ENCODE assay signal across 22 cellular contexts in the genomic region with DNA sequence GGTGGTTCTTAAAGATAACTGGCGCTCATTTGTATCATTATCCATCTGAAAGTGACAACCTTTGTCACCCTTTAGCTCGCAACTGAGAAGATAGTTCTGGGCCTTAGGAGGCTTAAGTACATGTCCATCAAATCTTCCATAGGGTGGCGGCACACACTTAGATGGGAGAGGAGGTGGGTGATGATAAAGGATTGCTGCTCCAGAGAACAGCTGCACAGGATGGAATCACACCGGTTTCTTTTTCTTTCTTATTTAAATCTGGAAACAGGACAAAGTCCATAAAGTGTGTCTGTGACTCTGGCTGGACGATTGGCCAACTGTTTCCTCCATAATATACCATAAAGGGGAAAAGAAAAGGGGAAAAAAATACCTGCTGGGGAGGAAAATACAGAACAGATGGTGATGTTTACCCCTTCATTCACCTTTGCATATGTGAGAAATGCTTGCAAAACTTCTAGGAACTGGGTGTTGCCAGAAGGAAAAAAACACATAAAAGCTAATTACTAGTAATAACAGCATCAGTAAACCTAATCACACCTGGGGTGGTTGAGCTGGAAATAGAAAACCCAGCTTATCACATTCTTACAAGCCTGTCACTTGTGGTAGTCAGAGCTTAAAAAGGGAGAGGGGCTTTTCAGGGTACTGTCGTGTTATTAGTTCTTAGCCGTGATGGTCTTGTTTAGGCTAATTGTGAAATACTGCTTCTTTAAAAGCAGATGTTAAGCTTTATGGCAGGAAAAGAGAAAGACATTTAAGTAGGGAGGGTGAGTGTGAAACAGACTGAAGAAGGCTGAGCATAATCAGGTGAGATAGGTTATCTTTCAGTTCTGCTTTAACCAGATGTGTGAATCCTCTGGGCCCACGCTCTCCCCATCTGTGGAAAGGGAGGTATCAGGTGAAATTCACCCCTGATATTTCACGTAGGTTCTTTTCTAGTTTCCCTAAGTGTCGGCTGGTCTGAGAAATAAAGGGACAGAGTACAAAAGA. TPM values are rescaled to one million over a fixed set of nuclear protein-coding genes. Genes with fewer than 3 reads are reported as not detected.
DNase-seq lines count a peak whose midpoint lies in the region; ATAC-seq, FAIRE-seq and TF ChIP-seq lines count a peak whose summit lies in the region.
"Had no signal": no experiment of that assay in that cellular context is flagged by ENCODE, and none has a peak within 500 bp of the region (broad histone marks: within the 10 kb centered on the region; RNA-seq: fewer than 3 reads in every experiment).

No MANE protein-coding gene starts in this region.

- no peaks in the 10 kb centered on the region for H3K79me2 ChIP-seq in GM12878 (ENCODE audit: control insufficient read depth, insufficient read depth, low read length)

- POLR2A ChIA-PET in GM12878 (lab: Charles Lee), result no interaction called here

- no peak overlapping the region for H3K9ac ChIP-seq in GM12878 (ENCODE audit: control insufficient read depth, insufficient read depth, low read length)

- no peaks in the 10 kb centered on the region for H4K20me1 ChIP-seq in GM12878 (ENCODE audit: control insufficient read depth, insufficient read depth)

- in situ Hi-C loops in GM12878 (cut with MboI), result no loop called here

- no peak overlapping the region for H3K4me2 ChIP-seq in GM12878 (ENCODE audit: control insufficient read depth, insufficient read depth)
- H3K4me2 ChIP-seq: GM23338 had no signal

- H2AFZ ChIP-seq in GM12878 (ENCODE audit: control insufficient read depth, low read depth, low read length), result no peak overlapping the region
- H2AFZ ChIP-seq: GM23338 had no signal

- CTCF ChIA-PET in GM12878 (lab: Yijun Ruan, JAX), result interaction anchor here (0.6 to 1.4 kb wide), 5 partner anchors 11 to 1498 kb away, joined by 3 to 5 read pairs (median 4); no protein-coding TSS in a partner anchor

- no TSS peak for BruUV-seq in GM12878 (replicated peaks; lab: Mats Ljungman, UMichigan)

- DNase-seq in NCI-H82 (lab: John Stamatoyannopoulos, UW) (peak; percentile 30), NCI-H82 treated with DMSO at 0.1 percent for 48 hours (lab: John Stamatoyannopoulos, UW; ENCODE audit: unreplicated experiment) (no peak), NCI-H2171 treated with DMSO at 0.1 percent for 48 hours (lab: John Stamatoyannopoulos, UW) (peak; percentile 79), GM12878 (ENCODE audit: low read depth, low spot score) (no peak), small intestine (peak; percentile 54), OCI-M2 (lab: John Stamatoyannopoulos, UW; ENCODE audit: unreplicated experiment) (no peak), nucleus accumbens (lab: John Stamatoyannopoulos, UW) (no peak), SKM-1 (lab: John Stamatoyannopoulos, UW; ENCODE audit: unreplicated experiment) (no peak)
- DNase-seq: Caco-2, DMS79, KG1, NCI-H1092 treated with DMSO at 0.1 percent for 48 hours, NCI-H187 treated with DMSO at 0.1 percent for 48 hours, NCI-H2227 treated with DMSO at 0.1 percent for 48 hours, NCI-H524 treated with DMSO at 0.1 percent for 48 hours, Peyer's patch, SHP77 treated with DMSO at 0.1 percent for 48 hours had no signal

- H3K27me3 ChIP-seq in GM12878 (replicated peaks in 1 of 2; ENCODE audit: control insufficient read depth in 2 of 2, insufficient read depth in 2 of 2, low read length in 1 of 2), result no peaks in the 10 kb centered on the region
- H3K27me3 ChIP-seq in small intestine (ENCODE audit: control insufficient read depth in 2 of 2, insufficient read depth in 2 of 2, low read length in 2 of 2), result no peaks in the 10 kb centered on the region
- H3K27me3 ChIP-seq: Peyer's patch had no signal

- H3K4me3 ChIP-seq in GM12878 (no peak overlapping the region), small intestine (ENCODE audit: low read depth in 1 of 2, low read length in 2 of 2) (no peak overlapping the region)
- H3K4me3 ChIP-seq: GM23338, Peyer's patch had no signal

- RAD21 ChIA-PET in GM12878 (lab: Charles Lee; ENCODE audit: unreplicated experiment), result interaction anchor here (0.6 to 1.8 kb wide), 2 partner anchors 224 to 1308 kb away, joined by 4 to 6 read pairs; no protein-coding TSS in a partner anchor

- H3K36me3 ChIP-seq in GM12878 (ENCODE audit: control insufficient read depth in 2 of 2, insufficient read depth in 2 of 2, low read length in 1 of 2) (no peaks in the 10 kb centered on the region), small intestine (ENCODE audit: control insufficient read depth in 2 of 2, insufficient read depth in 2 of 2, low read length in 2 of 2) (no peaks in the 10 kb centered on the region)
- H3K36me3 ChIP-seq: Peyer's patch had no signal

- SMC1A ChIA-PET in GM12878 (lab: Charles Lee; ENCODE audit: uncharacterized antibody, unreplicated experiment), result interaction anchor here (0.7 to 2.1 kb wide), 4 partner anchors 8 to 15 kb away, joined by 3 to 5 read pairs (median 3); no protein-coding TSS in a partner anchor

- intact Hi-C loops in GM12878 (cut with micrococcal nuclease; ENCODE audit: unreplicated experiment), result no loop called here

- no peak for TF ChIP-seq POLR2A in GM12878 (IDR thresholded peaks at IDR 0.05; ENCODE audit: low read depth, low read length)

- FAIRE-seq in GM12878 (lab: Jason Lieb, UNC) (no peak), small intestine (lab: Jason Lieb, UNC) (no peak)
- FAIRE-seq: A204.1, GM12892 had no signal

- TF ChIP-seq EP300 in GM12878 (IDR thresholded peaks at IDR 0.05; ENCODE audit: borderline replicate concordance in 1 of 2, control insufficient read depth in 1 of 2, low read depth in 2 of 2, low read length in 2 of 2), result peak in 1 of 2 experiments; percentile 42; a peak in 1 of 4 replicates

- H3K9me3 ChIP-seq in GM12878 (replicated peaks; ENCODE audit: control insufficient read depth, insufficient read depth, low read length), result no peaks in the 10 kb centered on the region
- H3K9me3 ChIP-seq in small intestine (ENCODE audit: control insufficient read depth, low read depth), result no peaks in the 10 kb centered on the region
- H3K9me3 ChIP-seq: Caco-2, Peyer's patch had no signal

- ATAC-seq in GM12878, result peak; percentile 44; the same call in 1 of the 3 replicates
- ATAC-seq: GM23338 had no signal

- WGBS in GM12878 (ENCODE audit: insufficient coverage, insufficient replicate concordance, low lambda C conversion rate, missing lambda C conversion rate), result 34% methylated on average over 10 of the region's 10 CpGs
- 24 to 57% (median 40%) methylated on average over 10 of the region's 10 CpGs for WGBS in small intestine, 3 donors

- no peak for TF ChIP-seq RAD21 in GM12878 (IDR thresholded peaks at IDR 0.05; ENCODE audit: insufficient read depth, low read depth, low read length)

- TF ChIP-seq CTCF in GM12878 (IDR thresholded peaks at IDR 0.05 in 2 of 3, conservative IDR thresholded peaks at IDR 0.05 in 1 of 3; ENCODE audit: control insufficient read depth in 2 of 3, extremely low read depth in 1 of 3, insufficient read depth in 1 of 3, low read depth in 3 of 3, low read length in 3 of 3), result no peak

- H3K4me1 ChIP-seq in GM12878 (ENCODE audit: control insufficient read depth, insufficient read depth, low read length) (no peaks in the 10 kb centered on the region), small intestine (ENCODE audit: control insufficient read depth in 2 of 2, insufficient read depth in 1 of 2, low read depth in 1 of 2, low read length in 1 of 2) (no peaks in the 10 kb centered on the region)
- H3K4me1 ChIP-seq: Caco-2, Peyer's patch had no signal

- H3K27ac ChIP-seq in GM12878 (ENCODE audit: control insufficient read depth, insufficient read depth) (no peak overlapping the region), small intestine (ENCODE audit: low read depth in 1 of 2, low read length in 1 of 2) (no peak overlapping the region)

TF ChIP-seq in GM12878, 131 proteins besides CTCF, POLR2A, EP300 and RAD21 (continues in another document):
- TF ChIP-seq SMAD5 (IDR thresholded peaks at IDR 0.05; ENCODE audit: low read depth), result no peak
- no peak for TF ChIP-seq CHD1 (IDR thresholded peaks at IDR 0.05; ENCODE audit: low read depth, low read length)

RNA-seq across cellular contexts. Expression of gene C2CD4A, which starts 16.7 kb away (rescaled TPM):
- total RNA-seq in GM12878 (2013; cell fraction: nucleolus; rRNA removed), result not detected in 2 replicates
- total RNA-seq in GM12878 (2014; rRNA removed), result not detected in 2 replicates
- total RNA-seq in GM12878 (2014; rRNA removed; fragmentation: Illumina TruSeq; extraction: Trizol), result not detected in 2 replicates
- not detected in 2 replicates for total RNA-seq in GM12878 (2021)
- not detected for polyA plus RNA-seq in GM12878 (2011; ENCODE audit: low read depth)
- polyA plus RNA-seq in GM12878 (2011; rRNA removed), result not detected in 2 replicates
- 0.01 TPM in 1 of 2 replicates, not detected in the other for polyA plus RNA-seq in GM12878 (2011; cell fraction: cytosol; rRNA removed)
- polyA plus RNA-seq in GM12878 (2011; cell fraction: nucleus; rRNA removed), result not detected in 2 replicates
- not detected in 2 replicates for polyA plus RNA-seq in GM12878 (2012)
- not detected in 2 replicates for polyA plus RNA-seq in GM12878 (2014; fragmentation: Illumina TruSeq; extraction: Trizol)
- not detected for polyA plus RNA-seq in GM12878 (2014; fragmentation: Nextera tagmentation; extraction: Ambion mirVana)
- polyA plus RNA-seq in GM12878 (2014; rRNA removed), result not detected in 2 replicates
- polyA plus RNA-seq in GM12878 (2016; fragmentation: Nextera tagmentation; extraction: Ambion mirVana), result not detected
- not detected in 2 replicates for polyA minus RNA-seq in GM12878 (2011; rRNA and poly(A)+ RNA removed)
- polyA minus RNA-seq in GM12878 (2011; cell fraction: cytosol; rRNA and poly(A)+ RNA removed), result not detected in 2 replicates
- 0.10 and 0.12 TPM in 2 replicates for polyA minus RNA-seq in GM12878 (2011; cell fraction: nucleus; rRNA and poly(A)+ RNA removed)
- polyA plus RNA-seq in small intestine, result 1 to 10 TPM in 1 of 3 donors, not detected in 2; 2.3 TPM
- total RNA-seq: G401, M059J had no signal
- polyA plus RNA-seq: GM23338 had no signal

RNA-seq across cellular contexts. Expression of gene VPS13C, which starts 23.2 kb away (rescaled TPM):
- total RNA-seq in GM12878 (2013; cell fraction: nucleolus; rRNA removed), result 498 and 513 TPM in 2 replicates
- total RNA-seq in GM12878 (2014; rRNA removed) (53.1 and 62.7 TPM in 2 replicates), GM12878 (2014; rRNA removed; fragmentation: Illumina TruSeq; extraction: Trizol) (47.6 and 52.7 TPM in 2 replicates), GM12878 (2021) (49.6 and 50.2 TPM in 2 replicates)
- polyA plus RNA-seq in GM12878 (2011; ENCODE audit: low read depth), result 19.9 TPM
- polyA plus RNA-seq in GM12878 (2011; rRNA removed) (33.2 and 51.4 TPM in 2 replicates), GM12878 (2014; fragmentation: Illumina TruSeq; extraction: Trizol) (37.2 and 59.0 TPM in 2 replicates), GM12878 (2014; fragmentation: Nextera tagmentation; extraction: Ambion mirVana) (10 to 100 TPM; 10.9 to 19.5 TPM), GM12878 (2014; rRNA removed) (26.6 and 30.4 TPM in 2 replicates), GM12878 (2016; fragmentation: Nextera tagmentation; extraction: Ambion mirVana) (10 to 100 TPM in 1 of 2 experiments, 1 to 10 TPM in 1; 9.3 to 12.0 TPM), small intestine (10 to 100 TPM in 1 of 3 donors, 1 to 10 TPM in 2; 7.3 to 14.0 (median 9.2) TPM)
- polyA plus RNA-seq in GM12878 (2011; cell fraction: cytosol; rRNA removed), result 16.1 and 20.4 TPM in 2 replicates
- 51.8 and 54.2 TPM in 2 replicates for polyA plus RNA-seq in GM12878 (2011; cell fraction: nucleus; rRNA removed)
- polyA plus RNA-seq in GM12878 (2012), result 30.2 and 35.6 TPM in 2 replicates
- polyA minus RNA-seq in GM12878 (2011; rRNA and poly(A)+ RNA removed), result 135 and 149 TPM in 2 replicates
- 46.9 and 71.1 TPM in 2 replicates for polyA minus RNA-seq in GM12878 (2011; cell fraction: cytosol; rRNA and poly(A)+ RNA removed)
- polyA minus RNA-seq in GM12878 (2011; cell fraction: nucleus; rRNA and poly(A)+ RNA removed), result 174 and 183 TPM in 2 replicates

Comparison
In these comparisons a context has a peak if more than half of its experiments do, and no peak if none do; other contexts are left out.
1. DNase-seq: peak in NCI-H82 (single experiment), NCI-H2171 treated with DMSO at 0.1 percent for 48 hours (single experiment) and small intestine (single experiment); none in NCI-H82 treated with DMSO at 0.1 percent for 48 hours (single experiment), GM12878 (single experiment), OCI-M2 (single experiment), nucleus accumbens (0 of 56) and SKM-1 (single experiment).